In the genomic region with DNA sequence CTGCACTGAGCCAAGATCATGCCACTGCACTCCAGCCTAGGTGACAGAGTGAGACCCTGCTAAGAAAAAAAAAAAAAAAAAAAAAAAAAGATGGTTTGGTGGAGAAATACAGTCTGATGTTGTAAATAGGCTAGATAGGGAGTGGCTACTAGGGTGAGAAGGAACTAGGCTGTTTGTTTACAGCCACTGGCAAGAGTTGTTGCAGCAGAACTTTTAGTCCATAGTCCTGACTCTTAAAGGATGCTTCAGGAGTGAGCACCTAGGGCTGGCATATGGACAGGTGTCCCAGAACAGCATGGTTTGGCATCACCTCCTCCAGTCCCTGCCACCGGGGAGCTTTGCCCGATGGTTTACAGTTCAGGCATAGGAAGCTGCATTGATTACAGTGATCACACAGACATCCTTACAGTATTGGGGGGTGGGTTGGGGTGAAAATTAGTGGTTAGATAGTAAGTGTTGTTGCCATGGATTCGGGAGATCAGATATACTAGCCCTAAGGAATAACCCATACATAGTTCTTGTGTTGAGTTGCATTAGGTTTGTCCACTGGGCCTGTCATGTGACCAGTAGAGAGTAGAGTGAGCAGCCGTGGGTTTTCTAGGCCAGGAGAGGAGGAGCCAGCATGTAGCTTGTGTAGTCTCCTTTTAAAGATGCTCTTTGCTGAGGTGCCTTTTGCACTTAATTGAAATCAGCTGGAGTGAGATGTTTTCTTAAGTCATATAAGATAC, we compare ENCODE assay signal across 1 cellular context.
TF ChIP-seq lines count a peak whose summit lies in the region.

No MANE protein-coding gene starts in this region.

TF ChIP-seq in GM12878, 131 proteins besides CTCF, POLR2A, EP300 and RAD21 (continued from another document):
- TF ChIP-seq STAT3 (IDR thresholded peaks at IDR 0.05; ENCODE audit: low read depth, low read length) (no peak), SP1 (IDR thresholded peaks at IDR 0.05; ENCODE audit: low read depth, low read length) (no peak), PML (IDR thresholded peaks at IDR 0.05; ENCODE audit: low read length) (no peak), TCF3 (IDR thresholded peaks at IDR 0.05; ENCODE audit: borderline replicate concordance, insufficient read depth, low read depth, low read length) (no peak), ATF7 (IDR thresholded peaks at IDR 0.05; ENCODE audit: low read depth) (no peak), NBN (IDR thresholded peaks at IDR 0.05) (no peak), SUPT20H (IDR thresholded peaks at IDR 0.05; ENCODE audit: borderline replicate concordance, control insufficient read depth, low read depth, low read length) (no peak), RBBP5 (conservative IDR thresholded peaks at IDR 0.05) (no peak), POLR2AphosphoS2 (IDR thresholded peaks at IDR 0.05; ENCODE audit: low read depth, low read length) (no peak), POU2F2 (IDR thresholded peaks at IDR 0.05; ENCODE audit: borderline replicate concordance, low read depth, low read length) (no peak)
- TF ChIP-seq, protein P1, sequence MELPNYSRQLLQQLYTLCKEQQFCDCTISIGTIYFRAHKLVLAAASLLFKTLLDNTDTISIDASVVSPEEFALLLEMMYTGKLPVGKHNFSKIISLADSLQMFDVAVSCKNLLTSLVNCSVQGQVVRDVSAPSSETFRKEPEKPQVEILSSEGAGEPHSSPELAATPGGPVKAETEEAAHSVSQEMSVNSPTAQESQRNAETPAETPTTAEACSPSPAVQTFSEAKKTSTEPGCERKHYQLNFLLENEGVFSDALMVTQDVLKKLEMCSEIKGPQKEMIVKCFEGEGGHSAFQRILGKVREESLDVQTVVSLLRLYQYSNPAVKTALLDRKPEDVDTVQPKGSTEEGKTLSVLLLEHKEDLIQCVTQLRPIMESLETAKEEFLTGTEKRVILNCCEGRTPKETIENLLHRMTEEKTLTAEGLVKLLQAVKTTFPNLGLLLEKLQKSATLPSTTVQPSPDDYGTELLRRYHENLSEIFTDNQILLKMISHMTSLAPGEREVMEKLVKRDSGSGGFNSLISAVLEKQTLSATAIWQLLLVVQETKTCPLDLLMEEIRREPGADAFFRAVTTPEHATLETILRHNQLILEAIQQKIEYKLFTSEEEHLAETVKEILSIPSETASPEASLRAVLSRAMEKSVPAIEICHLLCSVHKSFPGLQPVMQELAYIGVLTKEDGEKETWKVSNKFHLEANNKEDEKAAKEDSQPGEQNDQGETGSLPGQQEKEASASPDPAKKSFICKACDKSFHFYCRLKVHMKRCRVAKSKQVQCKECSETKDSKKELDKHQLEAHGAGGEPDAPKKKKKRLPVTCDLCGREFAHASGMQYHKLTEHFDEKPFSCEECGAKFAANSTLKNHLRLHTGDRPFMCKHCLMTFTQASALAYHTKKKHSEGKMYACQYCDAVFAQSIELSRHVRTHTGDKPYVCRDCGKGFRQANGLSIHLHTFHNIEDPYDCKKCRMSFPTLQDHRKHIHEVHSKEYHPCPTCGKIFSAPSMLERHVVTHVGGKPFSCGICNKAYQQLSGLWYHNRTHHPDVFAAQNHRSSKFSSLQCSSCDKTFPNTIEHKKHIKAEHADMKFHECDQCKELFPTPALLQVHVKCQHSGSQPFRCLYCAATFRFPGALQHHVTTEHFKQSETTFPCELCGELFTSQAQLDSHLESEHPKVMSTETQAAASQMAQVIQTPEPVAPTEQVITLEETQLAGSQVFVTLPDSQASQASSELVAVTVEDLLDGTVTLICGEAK (IDR thresholded peaks at IDR 0.05; ENCODE audit: borderline replicate concordance): no peak
- TF ChIP-seq, protein P2, sequence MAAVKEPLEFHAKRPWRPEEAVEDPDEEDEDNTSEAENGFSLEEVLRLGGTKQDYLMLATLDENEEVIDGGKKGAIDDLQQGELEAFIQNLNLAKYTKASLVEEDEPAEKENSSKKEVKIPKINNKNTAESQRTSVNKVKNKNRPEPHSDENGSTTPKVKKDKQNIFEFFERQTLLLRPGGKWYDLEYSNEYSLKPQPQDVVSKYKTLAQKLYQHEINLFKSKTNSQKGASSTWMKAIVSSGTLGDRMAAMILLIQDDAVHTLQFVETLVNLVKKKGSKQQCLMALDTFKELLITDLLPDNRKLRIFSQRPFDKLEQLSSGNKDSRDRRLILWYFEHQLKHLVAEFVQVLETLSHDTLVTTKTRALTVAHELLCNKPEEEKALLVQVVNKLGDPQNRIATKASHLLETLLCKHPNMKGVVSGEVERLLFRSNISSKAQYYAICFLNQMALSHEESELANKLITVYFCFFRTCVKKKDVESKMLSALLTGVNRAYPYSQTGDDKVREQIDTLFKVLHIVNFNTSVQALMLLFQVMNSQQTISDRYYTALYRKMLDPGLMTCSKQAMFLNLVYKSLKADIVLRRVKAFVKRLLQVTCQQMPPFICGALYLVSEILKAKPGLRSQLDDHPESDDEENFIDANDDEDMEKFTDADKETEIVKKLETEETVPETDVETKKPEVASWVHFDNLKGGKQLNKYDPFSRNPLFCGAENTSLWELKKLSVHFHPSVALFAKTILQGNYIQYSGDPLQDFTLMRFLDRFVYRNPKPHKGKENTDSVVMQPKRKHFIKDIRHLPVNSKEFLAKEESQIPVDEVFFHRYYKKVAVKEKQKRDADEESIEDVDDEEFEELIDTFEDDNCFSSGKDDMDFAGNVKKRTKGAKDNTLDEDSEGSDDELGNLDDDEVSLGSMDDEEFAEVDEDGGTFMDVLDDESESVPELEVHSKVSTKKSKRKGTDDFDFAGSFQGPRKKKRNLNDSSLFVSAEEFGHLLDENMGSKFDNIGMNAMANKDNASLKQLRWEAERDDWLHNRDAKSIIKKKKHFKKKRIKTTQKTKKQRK (IDR thresholded peaks at IDR 0.05; ENCODE audit: low read depth, low read length): no peak
- TF ChIP-seq, protein P3, sequence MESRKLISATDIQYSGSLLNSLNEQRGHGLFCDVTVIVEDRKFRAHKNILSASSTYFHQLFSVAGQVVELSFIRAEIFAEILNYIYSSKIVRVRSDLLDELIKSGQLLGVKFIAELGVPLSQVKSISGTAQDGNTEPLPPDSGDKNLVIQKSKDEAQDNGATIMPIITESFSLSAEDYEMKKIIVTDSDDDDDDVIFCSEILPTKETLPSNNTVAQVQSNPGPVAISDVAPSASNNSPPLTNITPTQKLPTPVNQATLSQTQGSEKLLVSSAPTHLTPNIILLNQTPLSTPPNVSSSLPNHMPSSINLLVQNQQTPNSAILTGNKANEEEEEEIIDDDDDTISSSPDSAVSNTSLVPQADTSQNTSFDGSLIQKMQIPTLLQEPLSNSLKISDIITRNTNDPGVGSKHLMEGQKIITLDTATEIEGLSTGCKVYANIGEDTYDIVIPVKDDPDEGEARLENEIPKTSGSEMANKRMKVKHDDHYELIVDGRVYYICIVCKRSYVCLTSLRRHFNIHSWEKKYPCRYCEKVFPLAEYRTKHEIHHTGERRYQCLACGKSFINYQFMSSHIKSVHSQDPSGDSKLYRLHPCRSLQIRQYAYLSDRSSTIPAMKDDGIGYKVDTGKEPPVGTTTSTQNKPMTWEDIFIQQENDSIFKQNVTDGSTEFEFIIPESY (IDR thresholded peaks at IDR 0.05): no peak
